Comparison of ENCODE assay signal across 1 cellular context in the genomic region with DNA sequence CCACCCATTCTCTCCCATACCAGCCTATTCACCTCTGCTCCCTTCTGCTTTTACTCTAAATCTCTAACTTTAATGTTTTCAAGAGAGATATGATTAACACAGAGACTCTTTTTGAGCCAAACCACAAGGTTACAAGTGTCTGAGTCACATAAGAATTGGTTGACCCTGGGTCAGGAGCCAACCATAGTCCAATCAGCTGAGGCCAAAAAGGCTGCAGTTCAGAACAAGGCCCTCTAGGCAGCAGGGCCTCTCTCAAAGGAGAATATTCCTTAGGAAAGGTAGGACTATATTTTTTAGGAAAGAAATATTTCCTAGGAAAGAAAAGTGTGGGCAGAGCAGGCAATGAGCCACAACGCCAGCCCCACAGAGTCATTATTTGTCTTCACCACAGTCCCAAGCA.
TF ChIP-seq lines count a peak whose summit lies in the region.

No MANE protein-coding gene starts in this region.

TF ChIP-seq in K562, 482 proteins besides CTCF, POLR2A, EP300 and RAD21 (continued from another document):
- TF ChIP-seq, protein P1, sequence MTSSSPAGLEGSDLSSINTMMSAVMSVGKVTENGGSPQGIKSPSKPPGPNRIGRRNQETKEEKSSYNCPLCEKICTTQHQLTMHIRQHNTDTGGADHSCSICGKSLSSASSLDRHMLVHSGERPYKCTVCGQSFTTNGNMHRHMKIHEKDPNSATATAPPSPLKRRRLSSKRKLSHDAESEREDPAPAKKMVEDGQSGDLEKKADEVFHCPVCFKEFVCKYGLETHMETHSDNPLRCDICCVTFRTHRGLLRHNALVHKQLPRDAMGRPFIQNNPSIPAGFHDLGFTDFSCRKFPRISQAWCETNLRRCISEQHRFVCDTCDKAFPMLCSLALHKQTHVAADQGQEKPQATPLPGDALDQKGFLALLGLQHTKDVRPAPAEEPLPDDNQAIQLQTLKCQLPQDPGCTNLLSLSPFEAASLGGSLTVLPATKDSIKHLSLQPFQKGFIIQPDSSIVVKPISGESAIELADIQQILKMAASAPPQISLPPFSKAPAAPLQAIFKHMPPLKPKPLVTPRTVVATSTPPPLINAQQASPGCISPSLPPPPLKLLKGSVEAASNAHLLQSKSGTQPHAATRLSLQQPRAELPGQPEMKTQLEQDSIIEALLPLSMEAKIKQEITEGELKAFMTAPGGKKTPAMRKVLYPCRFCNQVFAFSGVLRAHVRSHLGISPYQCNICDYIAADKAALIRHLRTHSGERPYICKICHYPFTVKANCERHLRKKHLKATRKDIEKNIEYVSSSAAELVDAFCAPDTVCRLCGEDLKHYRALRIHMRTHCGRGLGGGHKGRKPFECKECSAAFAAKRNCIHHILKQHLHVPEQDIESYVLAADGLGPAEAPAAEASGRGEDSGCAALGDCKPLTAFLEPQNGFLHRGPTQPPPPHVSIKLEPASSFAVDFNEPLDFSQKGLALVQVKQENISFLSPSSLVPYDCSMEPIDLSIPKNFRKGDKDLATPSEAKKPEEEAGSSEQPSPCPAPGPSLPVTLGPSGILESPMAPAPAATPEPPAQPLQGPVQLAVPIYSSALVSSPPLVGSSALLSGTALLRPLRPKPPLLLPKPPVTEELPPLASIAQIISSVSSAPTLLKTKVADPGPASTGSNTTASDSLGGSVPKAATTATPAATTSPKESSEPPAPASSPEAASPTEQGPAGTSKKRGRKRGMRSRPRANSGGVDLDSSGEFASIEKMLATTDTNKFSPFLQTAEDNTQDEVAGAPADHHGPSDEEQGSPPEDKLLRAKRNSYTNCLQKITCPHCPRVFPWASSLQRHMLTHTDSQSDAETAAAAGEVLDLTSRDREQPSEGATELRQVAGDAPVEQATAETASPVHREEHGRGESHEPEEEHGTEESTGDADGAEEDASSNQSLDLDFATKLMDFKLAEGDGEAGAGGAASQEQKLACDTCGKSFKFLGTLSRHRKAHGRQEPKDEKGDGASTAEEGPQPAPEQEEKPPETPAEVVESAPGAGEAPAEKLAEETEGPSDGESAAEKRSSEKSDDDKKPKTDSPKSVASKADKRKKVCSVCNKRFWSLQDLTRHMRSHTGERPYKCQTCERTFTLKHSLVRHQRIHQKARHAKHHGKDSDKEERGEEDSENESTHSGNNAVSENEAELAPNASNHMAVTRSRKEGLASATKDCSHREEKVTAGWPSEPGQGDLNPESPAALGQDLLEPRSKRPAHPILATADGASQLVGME (CRISPR knock-in tag; IDR thresholded peaks at IDR 0.05) = no peak
- TF ChIP-seq HDAC3 (IDR thresholded peaks at IDR 0.05; ENCODE audit: borderline replicate concordance, partially characterized antibody) (no peak), SMAD4 (CRISPR knock-in tag; conservative IDR thresholded peaks at IDR 0.05) (no peak), NR2C2 (CRISPR knock-in tag; IDR thresholded peaks at IDR 0.05) (no peak), NR2C2 (tag; IDR thresholded peaks at IDR 0.05) (peak; percentile 45; the same call in 1 of the 2 replicates)
